In the genomic region with DNA sequence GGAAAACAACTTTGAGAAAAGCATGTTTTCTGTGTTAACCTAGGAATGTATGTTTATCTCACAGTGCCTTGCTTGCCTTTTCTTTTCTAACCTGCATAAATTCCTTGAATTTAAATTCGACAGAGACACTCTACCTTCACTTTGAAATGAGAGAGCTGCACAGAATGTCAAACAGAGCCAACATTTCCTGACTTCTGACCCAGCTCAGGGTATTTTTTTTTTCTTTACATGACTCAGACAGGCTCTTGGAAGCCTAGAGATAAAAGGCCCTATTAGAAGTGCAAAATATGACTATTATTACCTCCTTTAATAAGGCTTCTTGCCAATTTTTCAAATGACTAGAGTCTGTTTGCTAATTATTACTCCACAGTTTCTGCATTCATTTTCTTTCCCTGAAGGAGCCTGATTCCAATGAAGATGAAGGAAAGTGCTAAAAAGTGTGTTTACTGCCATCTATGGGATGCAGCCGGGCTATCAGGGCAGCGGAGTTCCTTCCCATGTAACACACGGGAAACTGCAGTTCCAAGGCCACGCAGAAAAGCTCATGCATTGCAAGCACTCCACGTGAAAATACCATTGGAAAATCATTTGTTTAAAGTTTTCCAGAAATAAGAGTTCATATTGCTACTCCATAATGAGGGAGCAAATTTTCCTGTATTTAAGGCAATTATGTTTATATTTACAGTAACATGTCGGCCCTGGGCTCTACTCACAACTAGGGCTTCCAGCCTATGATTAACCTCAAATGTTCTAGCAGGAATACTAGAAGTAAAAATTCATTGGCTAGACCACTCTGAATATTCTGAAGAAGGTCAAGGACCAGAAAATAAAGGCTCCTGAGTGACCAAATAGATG, we compare ENCODE assay signal across 8 cellular contexts.
DNase-seq lines count a peak whose midpoint lies in the region; ATAC-seq and TF ChIP-seq lines count a peak whose summit lies in the region.

No MANE protein-coding gene starts in this region.

- TF ChIP-seq CTCF in prostate gland (IDR thresholded peaks at IDR 0.05), result peak in 3 of 4 experiments; percentile 39 to 55 (median 52)

- H3K36me3 ChIP-seq in SK-N-MC (ENCODE audit: insufficient read depth, low read length) (peaks cover 6% of the 10 kb centered on the region; the same call in 1 of the 2 replicates), prostate gland (no peaks in the 10 kb centered on the region)

- no peaks in the 10 kb centered on the region; the same call in 1 of the 2 replicates for H3K9me3 ChIP-seq in SK-N-MC (ENCODE audit: low read depth, low read length)
- H3K9me3 ChIP-seq in prostate gland, result no peaks in the 10 kb centered on the region

- peak overlapping the region; percentile 41 for H3K9ac ChIP-seq in SK-N-MC (ENCODE audit: insufficient read length)

- H3K27me3 ChIP-seq in prostate gland (replicated peaks; ENCODE audit: insufficient read depth), result no peaks in the 10 kb centered on the region

- no peak for ATAC-seq in GM21528 (IDR thresholded peaks at IDR 0.05; ENCODE audit: low FRiP score, unreplicated experiment)
- ATAC-seq in GM19395 (IDR thresholded peaks at IDR 0.05; ENCODE audit: unreplicated experiment), result no peak

- no peak for TF ChIP-seq POLR2A in prostate gland (IDR thresholded peaks at IDR 0.05)

- no peaks in the 10 kb centered on the region for H3K4me1 ChIP-seq in prostate gland (replicated peaks)

- DNase-seq in SHP77 (lab: John Stamatoyannopoulos, UW) (peak; percentile 19 to 37), SHP77 treated with DMSO at 0.1 percent for 48 hours (lab: John Stamatoyannopoulos, UW) (no peak), SK-N-MC (ENCODE audit: low read depth, low spot score) (peak; percentile 55), glomerular endothelial cell (ENCODE audit: extremely low read depth, low read depth, low spot score) (peak; percentile 14), prostate gland (ENCODE audit: low spot score) (peak; percentile 47)
- DNase-seq in activated CD8-positive, alpha-beta memory T cell treated with anti-CD3 and anti-CD28 coated beads, Interleukin-2, amount 50 U/mL, for 4 hours, result no peak

- peak overlapping the region; percentile 88 for H3K27ac ChIP-seq in SK-N-MC
- H3K27ac ChIP-seq in prostate gland, result no peak overlapping the region

- 14% methylated on average over 7 of the region's 7 CpGs for WGBS in prostate gland

- H3K4me3 ChIP-seq in SK-N-MC (0 out of 2 replicates have a peak overlapping the region, but pooled peaks have one; percentile 2), prostate gland (no peak overlapping the region)

- intact Hi-C loops in prostate gland (cut with DNase I), result no loop called here

Comparison
In these comparisons a context has a peak if more than half of its experiments do, and no peak if none do; other contexts are left out.
1. DNase-seq: peak in SHP77 (2 of 2), SK-N-MC (single experiment), glomerular endothelial cell (single experiment) and prostate gland (single experiment); none in SHP77 treated with DMSO at 0.1 percent for 48 hours (single experiment) and activated CD8-positive, alpha-beta memory T cell treated with anti-CD3 and anti-CD28 coated beads, Interleukin-2, amount 50 U/mL, for 4 hours (single experiment).